Comparison of ENCODE assay signal across 25 cellular contexts in the genomic region with DNA sequence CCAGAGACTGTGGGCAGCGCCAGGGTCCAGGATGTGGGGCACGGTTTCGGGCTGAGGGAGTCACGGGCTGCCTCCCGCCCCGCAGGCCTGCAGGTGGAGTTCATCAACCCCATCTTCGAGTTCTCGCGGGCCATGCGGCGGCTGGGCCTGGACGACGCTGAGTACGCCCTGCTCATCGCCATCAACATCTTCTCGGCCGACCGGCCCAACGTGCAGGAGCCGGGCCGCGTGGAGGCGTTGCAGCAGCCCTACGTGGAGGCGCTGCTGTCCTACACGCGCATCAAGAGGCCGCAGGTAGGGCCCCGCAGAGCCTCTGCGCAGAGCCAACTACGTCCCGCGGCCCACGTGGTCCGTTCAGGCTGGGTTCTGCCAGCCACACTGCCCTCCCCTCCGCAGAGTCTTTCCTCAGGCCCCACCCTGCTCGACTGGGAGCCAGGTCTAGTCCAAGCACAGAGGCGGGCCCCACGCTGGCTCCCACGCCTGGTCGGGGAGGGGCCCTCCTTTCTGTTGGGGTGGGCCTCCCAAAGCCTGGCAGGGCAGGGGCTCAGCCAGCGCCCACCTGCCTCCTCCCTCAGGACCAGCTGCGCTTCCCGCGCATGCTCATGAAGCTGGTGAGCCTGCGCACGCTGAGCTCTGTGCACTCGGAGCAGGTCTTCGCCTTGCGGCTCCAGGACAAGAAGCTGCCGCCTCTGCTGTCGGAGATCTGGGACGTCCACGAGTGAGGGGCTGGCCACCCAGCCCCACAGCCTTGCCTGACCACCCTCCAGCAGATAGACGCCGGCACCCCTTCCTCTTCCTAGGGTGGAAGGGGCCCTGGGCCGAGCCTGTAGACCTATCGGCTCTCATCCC. TPM values are rescaled to one million over a fixed set of nuclear protein-coding genes. Genes with fewer than 3 reads are reported as not detected.
DNase-seq lines count a peak whose midpoint lies in the region; ATAC-seq and TF ChIP-seq lines count a peak whose summit lies in the region.
"Had no signal": no experiment of that assay in that cellular context is flagged by ENCODE, and none has a peak within 500 bp of the region (broad histone marks: within the 10 kb centered on the region; RNA-seq: fewer than 3 reads in every experiment).

No MANE protein-coding gene starts in this region.

- no peak overlapping the region for H3K4me2 ChIP-seq in GM23338
- no peak overlapping the region for H3K4me2 ChIP-seq in osteoblast (ENCODE audit: insufficient read depth, low read length)
- H3K4me2 ChIP-seq: PC-9 had no signal

- no peak overlapping the region for H3K4me3 Mint-ChIP-seq in GM23338
- no peak overlapping the region for H3K4me3 Mint-ChIP-seq in central memory CD8-positive, alpha-beta T cell
- H3K4me3 Mint-ChIP-seq in endothelial cell (ENCODE audit: unreplicated experiment), result no peak overlapping the region

- peaks cover 10% of the 10 kb centered on the region for H3F3A ChIP-seq in GM23338 (replicated peaks; ENCODE audit: low read depth)

- H3K27ac ChIP-seq in GM23338 (ENCODE audit: low read depth) (no peak overlapping the region), osteoblast (ENCODE audit: low read depth, low read length) (no peak overlapping the region)
- H3K27ac ChIP-seq: PC-9 had no signal

- H2AFZ ChIP-seq in GM23338 (no peak overlapping the region), osteoblast (ENCODE audit: low read length) (no peak overlapping the region)
- H2AFZ ChIP-seq: PC-9 had no signal

- H3K36me3 ChIP-seq in BE2C (peaks cover 45% of the 10 kb centered on the region), GM23338 (ENCODE audit: insufficient read depth) (peaks cover 9% of the 10 kb centered on the region; the same call in 1 of the 2 replicates), osteoblast (ENCODE audit: insufficient read depth, low read length) (peaks cover 50% of the 10 kb centered on the region)

- TF ChIP-seq CTCF in BE2C (IDR thresholded peaks at IDR 0.05; ENCODE audit: low read depth, low read length), result no peak
- TF ChIP-seq CTCF in GM23338 (conservative IDR thresholded peaks at IDR 0.05; ENCODE audit: low read depth in 2 of 2), result no peak
- no peak for TF ChIP-seq CTCF in osteoblast (IDR thresholded peaks at IDR 0.05; ENCODE audit: extremely low read depth, low read depth, low read length)
- no peak for TF ChIP-seq CTCF in endothelial cell (IDR thresholded peaks at IDR 0.05; ENCODE audit: unreplicated experiment)

- H3K4me1 ChIP-seq in BE2C (no peaks in the 10 kb centered on the region), GM23338 (ENCODE audit: insufficient read depth) (peaks cover 13% of the 10 kb centered on the region), osteoblast (ENCODE audit: insufficient read depth, low read length) (peaks cover 13% of the 10 kb centered on the region)

- H3K9me3 Mint-ChIP-seq in GM23338, result peaks cover 9% of the 10 kb centered on the region; the same call in 1 of the 3 replicates
- H3K9me3 Mint-ChIP-seq in central memory CD8-positive, alpha-beta T cell, result no peaks in the 10 kb centered on the region
- H3K9me3 Mint-ChIP-seq in endothelial cell (ENCODE audit: unreplicated experiment), result no peaks in the 10 kb centered on the region
- H3K9me3 Mint-ChIP-seq: CD8-positive, alpha-beta T cell had no signal

- H3K9me3 ChIP-seq in BE2C, result no peaks in the 10 kb centered on the region
- no peaks in the 10 kb centered on the region for H3K9me3 ChIP-seq in osteoblast (ENCODE audit: low read depth, low read length)
- H3K9me3 ChIP-seq: Caco-2 had no signal

- H3K4me3 ChIP-seq in BE2C (ENCODE audit: low read depth, low read length) (no peak overlapping the region), GM23338 (no peak overlapping the region), osteoblast (ENCODE audit: insufficient read depth, low read length) (no peak overlapping the region)
- H3K4me3 ChIP-seq: PC-9 had no signal

- ATAC-seq in GM23338 (no peak), HG03175 (IDR thresholded peaks at IDR 0.05; ENCODE audit: unreplicated experiment) (no peak), HG02588 (IDR thresholded peaks at IDR 0.05; ENCODE audit: unreplicated experiment) (no peak)
- no peak for ATAC-seq in central memory CD8-positive, alpha-beta T cell (replicated peaks; ENCODE audit: extremely low read depth, poor library complexity, severe bottlenecking)
- ATAC-seq: CD8-positive, alpha-beta T cell had no signal

- DNase-seq in BE2C (peak; percentile 10), GM23338 (ENCODE audit: low spot score) (peak; percentile 11), osteoblast (ENCODE audit: insufficient read length, low spot score, missing footprints) (peak; percentile 64), endothelial cell (ENCODE audit: low spot score) (no peak)
- no peak for DNase-seq in central memory CD8-positive, alpha-beta T cell (ENCODE audit: low spot score in 2 of 2)
- DNase-seq: AML-193; C1 segment of cervical spinal cord; Caco-2; CD8-positive, alpha-beta T cell; KBM-7; MV-4-11; NCI-H1105 treated with DMSO at 0.1 percent for 48 hours; NCI-H146; NCI-H1930; NCI-H446 treated with DMSO at 0.1 percent for 48 hours; NCI-H526 treated with DMSO at 0.1 percent for 48 hours; PC-9; SHP77 had no signal

- H3K4me1 Mint-ChIP-seq in GM23338 (peaks cover 17% of the 10 kb centered on the region), endothelial cell (ENCODE audit: unreplicated experiment) (peaks cover 16% of the 10 kb centered on the region)
- peaks cover 58% of the 10 kb centered on the region for H3K4me1 Mint-ChIP-seq in central memory CD8-positive, alpha-beta T cell

- peaks cover 4% of the 10 kb centered on the region for H4K20me1 ChIP-seq in GM23338 (replicated peaks; ENCODE audit: insufficient read depth)
- H4K20me1 ChIP-seq in osteoblast (ENCODE audit: insufficient read depth, low read length), result peaks cover 15% of the 10 kb centered on the region

- H3K27me3 Mint-ChIP-seq in GM23338 (ENCODE audit: insufficient read depth, low read depth, poor library complexity) (peaks cover 16% of the 10 kb centered on the region), endothelial cell (ENCODE audit: unreplicated experiment) (peaks cover 20% of the 10 kb centered on the region)
- no peaks in the 10 kb centered on the region for H3K27me3 Mint-ChIP-seq in central memory CD8-positive, alpha-beta T cell

- no peaks in the 10 kb centered on the region for H3K27me3 ChIP-seq in BE2C
- no peaks in the 10 kb centered on the region for H3K27me3 ChIP-seq in GM23338 (ENCODE audit: insufficient read depth)
- H3K27me3 ChIP-seq in osteoblast (ENCODE audit: insufficient read depth, low read length), result no peaks in the 10 kb centered on the region

- H3K36me3 Mint-ChIP-seq in GM23338 (ENCODE audit: low read depth), result peaks cover 51% of the 10 kb centered on the region
- peaks cover 50% of the 10 kb centered on the region for H3K36me3 Mint-ChIP-seq in central memory CD8-positive, alpha-beta T cell (ENCODE audit: insufficient read depth)
- H3K36me3 Mint-ChIP-seq in endothelial cell (ENCODE audit: low read depth, unreplicated experiment), result peaks cover 43% of the 10 kb centered on the region

- no peaks in the 10 kb centered on the region for H3K9me2 ChIP-seq in GM23338 (ENCODE audit: insufficient read depth)

- H3K27ac Mint-ChIP-seq in GM23338 (no peak overlapping the region), endothelial cell (ENCODE audit: unreplicated experiment) (no peak overlapping the region)
- H3K27ac Mint-ChIP-seq in central memory CD8-positive, alpha-beta T cell (ENCODE audit: low read depth), result peak overlapping the region; percentile 93
- H3K27ac Mint-ChIP-seq: CD8-positive, alpha-beta T cell had no signal

- H3K79me2 ChIP-seq in GM23338 (replicated peaks; ENCODE audit: insufficient read depth), result peaks cover 27% of the 10 kb centered on the region
- H3K79me2 ChIP-seq in osteoblast (ENCODE audit: insufficient read depth, low read length), result peaks cover 18% of the 10 kb centered on the region

RNA-seq across cellular contexts. Expression of gene POLD1, which starts 2.0 kb away (rescaled TPM):
- 20.8 TPM for polyA plus RNA-seq in BE2C (2012; ENCODE audit: insufficient read depth, insufficient read length, low read depth)
- 141 and 173 TPM in 2 replicates for total RNA-seq in GM23338 (2014; rRNA removed; shearing (Covaris generic))
- polyA plus RNA-seq in GM23338 (2016; fragmentation: Nextera tagmentation; extraction: Ambion mirVana), result 111 and 113 TPM in 2 replicates
- 14.7 and 15.6 TPM in 2 replicates for total RNA-seq in osteoblast
- 54.4 TPM for total RNA-seq in endothelial cell (ENCODE audit: unreplicated experiment)

RNA-seq across cellular contexts. Expression of gene NR1H2, which starts 5.8 kb away (rescaled TPM):
- polyA plus RNA-seq in BE2C (2012; ENCODE audit: insufficient read depth, insufficient read length, low read depth), result 65.7 TPM
- total RNA-seq in GM23338 (2014; rRNA removed; shearing (Covaris generic)), result 54.6 and 70.2 TPM in 2 replicates
- 29.8 and 32.9 TPM in 2 replicates for polyA plus RNA-seq in GM23338 (2016; fragmentation: Nextera tagmentation; extraction: Ambion mirVana)
- total RNA-seq in osteoblast, result 91.1 and 113 TPM in 2 replicates
- 21.6 TPM for total RNA-seq in endothelial cell (ENCODE audit: unreplicated experiment)

RNA-seq across cellular contexts. Expression of gene NAPSA, which starts 16.7 kb away (rescaled TPM):
- 1.6 TPM for polyA plus RNA-seq in BE2C (2012; ENCODE audit: insufficient read depth, insufficient read length, low read depth)
- 0.14 and 0.27 TPM in 2 replicates for total RNA-seq in GM23338 (2014; rRNA removed; shearing (Covaris generic))
- polyA plus RNA-seq in GM23338 (2016; fragmentation: Nextera tagmentation; extraction: Ambion mirVana), result 0.63 and 0.99 TPM in 2 replicates
- total RNA-seq in osteoblast (under 0.01 and 0.29 TPM in 2 replicates), endothelial cell (ENCODE audit: unreplicated experiment) (not detected)
- total RNA-seq: HT1080, RPMI7951 had no signal

RNA-seq across cellular contexts. Expression of gene SPIB, which starts 36.6 kb away (rescaled TPM):
- polyA plus RNA-seq in BE2C (2012; ENCODE audit: insufficient read depth, insufficient read length, low read depth), result not detected
- total RNA-seq in GM23338 (2014; rRNA removed; shearing (Covaris generic)), result 16.9 and 17.5 TPM in 2 replicates
- 12.6 and 13.0 TPM in 2 replicates for polyA plus RNA-seq in GM23338 (2016; fragmentation: Nextera tagmentation; extraction: Ambion mirVana)
- total RNA-seq in osteoblast (0.36 TPM in 1 of 2 replicates, not detected in the other), endothelial cell (ENCODE audit: unreplicated experiment) (not detected)
- total RNA-seq: LHCN-M2, MCF 10A, PC-9, RPMI7951 had no signal
- polyA plus RNA-seq: AG04450 had no signal

RNA-seq across cellular contexts. Expression of gene MYBPC2, which starts 50.6 kb away (rescaled TPM):
- not detected for polyA plus RNA-seq in BE2C (2012; ENCODE audit: insufficient read depth, insufficient read length, low read depth)
- 3.8 and 4.2 TPM in 2 replicates for total RNA-seq in GM23338 (2014; rRNA removed; shearing (Covaris generic))
- 5.9 and 6.1 TPM in 2 replicates for polyA plus RNA-seq in GM23338 (2016; fragmentation: Nextera tagmentation; extraction: Ambion mirVana)
- not detected in 2 replicates for total RNA-seq in osteoblast
- 0.46 TPM for total RNA-seq in endothelial cell (ENCODE audit: unreplicated experiment)
- total RNA-seq: HT1080, MCF 10A, PC-9, RPMI7951 had no signal
- polyA plus RNA-seq: AG04450 had no signal

Comparison
In these comparisons a context has a peak if more than half of its experiments do, and no peak if none do; other contexts are left out.
1. DNase-seq: peak in BE2C (single experiment), GM23338 (single experiment) and osteoblast (single experiment); none in central memory CD8-positive, alpha-beta T cell (0 of 2) and endothelial cell (single experiment).